8 cellular contexts compared by ENCODE assay signal in the genomic region with DNA sequence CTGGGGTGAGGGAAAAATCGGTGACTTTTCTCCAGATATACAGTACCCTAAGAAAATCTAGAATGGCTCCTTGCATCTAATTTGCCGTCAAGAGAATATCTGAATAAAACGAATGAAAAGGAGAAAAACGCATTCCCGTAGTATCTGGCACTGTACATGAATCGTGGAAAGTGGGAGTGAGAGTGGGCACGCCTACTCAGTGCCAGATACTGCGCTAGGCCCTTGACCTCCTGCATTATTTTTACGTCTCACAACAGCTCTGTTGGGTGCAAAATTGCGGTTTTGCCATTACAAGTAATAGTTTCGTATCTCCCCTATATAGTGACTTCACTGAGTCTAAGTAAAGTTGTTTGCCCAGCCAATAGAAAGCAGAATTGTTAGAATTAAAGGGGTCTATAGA. TPM values are rescaled to one million over a fixed set of nuclear protein-coding genes. Genes with fewer than 3 reads are reported as not detected.
DNase-seq lines count a peak whose midpoint lies in the region; ATAC-seq and TF ChIP-seq lines count a peak whose summit lies in the region.

No MANE protein-coding gene starts in this region.

- no peaks in the 10 kb centered on the region for H3K9me3 ChIP-seq in colonic mucosa

- peak overlapping the region; percentile 70 for H3K27ac Mint-ChIP-seq in activated CD4-positive, alpha-beta T cell treated with anti-CD3 and anti-CD28 coated beads, Interleukin-2, amount 10 ng/mL, durations not matched to agents 24 days and 14 days
- no peak overlapping the region for H3K27ac Mint-ChIP-seq in osteocyte (ENCODE audit: unreplicated experiment)

- H3K36me3 Mint-ChIP-seq in activated CD4-positive, alpha-beta T cell treated with anti-CD3 and anti-CD28 coated beads, Interleukin-2, amount 10 ng/mL, durations not matched to agents 24 days and 14 days (ENCODE audit: low read depth) = peaks cover 16% of the 10 kb centered on the region
- H3K36me3 Mint-ChIP-seq in osteocyte (ENCODE audit: unreplicated experiment) = no peaks in the 10 kb centered on the region

- no peak for DNase-seq in activated CD4-positive, alpha-beta T cell treated with anti-CD3 and anti-CD28 coated beads, Interleukin-2, amount 10 ng/mL, durations not matched to agents 24 days and 14 days
- DNase-seq in activated CD4-positive, alpha-beta T cell treated with anti-CD3 and anti-CD28 coated beads for 48 hours = no peak
- DNase-seq in colonic mucosa (no peak), osteocyte (ENCODE audit: extremely low spot score, unreplicated experiment) (no peak), GM03348 (ENCODE audit: low spot score) (no peak), germinal center (ENCODE audit: low spot score) (no peak)
- DNase-seq in effector CD8-positive, alpha-beta T cell (lab: John Stamatoyannopoulos, UW) = no peak

- peak; percentile 36 for ATAC-seq in HG03095 (IDR thresholded peaks at IDR 0.05; ENCODE audit: unreplicated experiment)

- H3K27ac ChIP-seq in colonic mucosa = peak overlapping the region; percentile 21

- peaks cover 76% of the 10 kb centered on the region for H3K4me1 Mint-ChIP-seq in activated CD4-positive, alpha-beta T cell treated with anti-CD3 and anti-CD28 coated beads, Interleukin-2, amount 10 ng/mL, durations not matched to agents 24 days and 14 days
- peaks cover 14% of the 10 kb centered on the region for H3K4me1 Mint-ChIP-seq in osteocyte (ENCODE audit: unreplicated experiment)

- TF ChIP-seq CTCF in colonic mucosa (IDR thresholded peaks at IDR 0.05) = no peak
- TF ChIP-seq CTCF in osteocyte (IDR thresholded peaks at IDR 0.05) = no peak

- peak overlapping the region; percentile 75 for H3K4me3 Mint-ChIP-seq in activated CD4-positive, alpha-beta T cell treated with anti-CD3 and anti-CD28 coated beads, Interleukin-2, amount 10 ng/mL, durations not matched to agents 24 days and 14 days
- peak overlapping the region; percentile 61 for H3K4me3 Mint-ChIP-seq in osteocyte (ENCODE audit: unreplicated experiment)

- H3K9me3 Mint-ChIP-seq in activated CD4-positive, alpha-beta T cell treated with anti-CD3 and anti-CD28 coated beads, Interleukin-2, amount 10 ng/mL, durations not matched to agents 24 days and 14 days = no peaks in the 10 kb centered on the region
- no peaks in the 10 kb centered on the region for H3K9me3 Mint-ChIP-seq in osteocyte (ENCODE audit: unreplicated experiment)

- H3K36me3 ChIP-seq in colonic mucosa = no peaks in the 10 kb centered on the region

- H3K27me3 ChIP-seq in colonic mucosa = peaks cover 23% of the 10 kb centered on the region

- H3K4me1 ChIP-seq in colonic mucosa = no peaks in the 10 kb centered on the region

- intact Hi-C loops in activated CD4-positive, alpha-beta T cell treated with anti-CD3 and anti-CD28 coated beads, Interleukin-2, amount 10 ng/mL, durations not matched to agents 24 days and 14 days (cut with micrococcal nuclease) = loop anchor here (1.0 to 5.0 kb wide), 5 partner anchors 14 to 205 kb away; partner anchors contain the start of genes RWDD1 and ZUP1
- intact Hi-C loops in colonic mucosa (cut with DNase I) = no loop called here

- peak overlapping the region; percentile 43 for H3K4me3 ChIP-seq in colonic mucosa

- H3K9ac ChIP-seq in colonic mucosa (ENCODE audit: low read depth in 2 of 2, low read length in 2 of 2) = peak overlapping the region; percentile 26 to 60

- H3K27me3 Mint-ChIP-seq in activated CD4-positive, alpha-beta T cell treated with anti-CD3 and anti-CD28 coated beads, Interleukin-2, amount 10 ng/mL, durations not matched to agents 24 days and 14 days = no peaks in the 10 kb centered on the region
- H3K27me3 Mint-ChIP-seq in osteocyte (ENCODE audit: unreplicated experiment) = peaks cover 6% of the 10 kb centered on the region

RNA-seq across cellular contexts. Expression of gene CALHM6, which starts 1.3 kb away (rescaled TPM):
- total RNA-seq in activated CD4-positive, alpha-beta T cell treated with anti-CD3 and anti-CD28 coated beads, Interleukin-2, amount 10 ng/mL, durations not matched to agents 24 days and 14 days = 24.8 and 30.7 TPM in 2 replicates
- total RNA-seq in colonic mucosa = 1 to 10 TPM; 1.5 to 6.2 TPM
- total RNA-seq in osteocyte = 0.94 and 1.3 TPM in 2 replicates

RNA-seq across cellular contexts. Expression of gene CALHM5, which starts 48.9 kb away (rescaled TPM):
- not detected in 2 replicates for total RNA-seq in activated CD4-positive, alpha-beta T cell treated with anti-CD3 and anti-CD28 coated beads, Interleukin-2, amount 10 ng/mL, durations not matched to agents 24 days and 14 days
- total RNA-seq in colonic mucosa (under 1 TPM; 0.20 to 0.37 TPM), osteocyte (4.9 and 5.6 TPM in 2 replicates)
